ENCODE assay signal across 1 cellular context in the genomic region with DNA sequence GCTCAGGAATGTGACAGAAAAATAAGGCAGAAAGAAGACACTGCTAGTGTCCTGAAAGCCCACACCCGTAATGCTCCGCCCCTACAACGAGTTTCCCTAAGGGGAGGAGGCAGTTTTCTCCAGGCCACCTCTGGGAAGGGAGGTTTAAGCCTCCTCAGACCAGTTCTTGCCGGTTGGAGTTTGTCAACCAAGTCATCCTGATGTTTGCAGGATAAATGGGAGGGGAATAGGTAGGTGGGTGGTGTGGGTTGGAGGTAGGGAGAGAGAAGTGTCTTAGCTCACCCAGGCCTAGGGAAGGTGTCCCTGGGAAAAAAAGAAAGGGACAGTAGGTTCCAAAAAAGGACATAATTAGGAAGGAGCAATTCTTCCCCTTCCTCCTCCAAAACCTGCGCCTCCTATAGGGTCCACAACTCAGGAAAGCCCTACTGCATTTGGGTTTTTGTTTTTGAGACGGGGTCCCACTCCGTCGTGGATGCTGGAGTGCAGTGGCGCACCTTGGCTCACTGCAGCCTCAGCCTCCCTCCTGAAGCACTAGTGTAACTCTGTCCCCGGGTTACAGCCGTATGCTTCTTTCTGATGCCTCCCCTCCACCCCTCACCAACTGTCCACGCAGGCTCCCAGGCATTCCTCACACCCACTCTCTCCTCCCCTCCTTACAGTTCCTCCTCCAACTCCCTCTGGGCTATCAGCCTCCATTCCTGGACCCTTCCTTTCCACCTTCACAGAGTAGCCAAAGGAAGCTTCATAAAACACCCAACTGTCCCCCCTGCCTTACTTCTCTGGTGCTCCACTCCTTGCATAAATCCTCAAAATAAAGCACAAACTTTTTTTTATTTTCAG.
TF ChIP-seq lines count a peak whose summit lies in the region.

No MANE protein-coding gene starts in this region.

TF ChIP-seq in WTC11, 78 proteins besides CTCF, POLR2A, EP300 and RAD21:
- TF ChIP-seq ZNF423 (CRISPR knock-in tag; IDR thresholded peaks at IDR 0.05): no peak
- TF ChIP-seq, protein P1, sequence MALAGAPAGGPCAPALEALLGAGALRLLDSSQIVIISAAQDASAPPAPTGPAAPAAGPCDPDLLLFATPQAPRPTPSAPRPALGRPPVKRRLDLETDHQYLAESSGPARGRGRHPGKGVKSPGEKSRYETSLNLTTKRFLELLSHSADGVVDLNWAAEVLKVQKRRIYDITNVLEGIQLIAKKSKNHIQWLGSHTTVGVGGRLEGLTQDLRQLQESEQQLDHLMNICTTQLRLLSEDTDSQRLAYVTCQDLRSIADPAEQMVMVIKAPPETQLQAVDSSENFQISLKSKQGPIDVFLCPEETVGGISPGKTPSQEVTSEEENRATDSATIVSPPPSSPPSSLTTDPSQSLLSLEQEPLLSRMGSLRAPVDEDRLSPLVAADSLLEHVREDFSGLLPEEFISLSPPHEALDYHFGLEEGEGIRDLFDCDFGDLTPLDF (CRISPR knock-in tag; IDR thresholded peaks at IDR 0.05): no peak
- TF ChIP-seq CREB1 (CRISPR knock-in tag; IDR thresholded peaks at IDR 0.05): no peak
- TF ChIP-seq, protein P2, sequence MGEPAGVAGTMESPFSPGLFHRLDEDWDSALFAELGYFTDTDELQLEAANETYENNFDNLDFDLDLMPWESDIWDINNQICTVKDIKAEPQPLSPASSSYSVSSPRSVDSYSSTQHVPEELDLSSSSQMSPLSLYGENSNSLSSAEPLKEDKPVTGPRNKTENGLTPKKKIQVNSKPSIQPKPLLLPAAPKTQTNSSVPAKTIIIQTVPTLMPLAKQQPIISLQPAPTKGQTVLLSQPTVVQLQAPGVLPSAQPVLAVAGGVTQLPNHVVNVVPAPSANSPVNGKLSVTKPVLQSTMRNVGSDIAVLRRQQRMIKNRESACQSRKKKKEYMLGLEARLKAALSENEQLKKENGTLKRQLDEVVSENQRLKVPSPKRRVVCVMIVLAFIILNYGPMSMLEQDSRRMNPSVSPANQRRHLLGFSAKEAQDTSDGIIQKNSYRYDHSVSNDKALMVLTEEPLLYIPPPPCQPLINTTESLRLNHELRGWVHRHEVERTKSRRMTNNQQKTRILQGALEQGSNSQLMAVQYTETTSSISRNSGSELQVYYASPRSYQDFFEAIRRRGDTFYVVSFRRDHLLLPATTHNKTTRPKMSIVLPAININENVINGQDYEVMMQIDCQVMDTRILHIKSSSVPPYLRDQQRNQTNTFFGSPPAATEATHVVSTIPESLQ (CRISPR knock-in tag; IDR thresholded peaks at IDR 0.05): no peak
- TF ChIP-seq, protein P3, sequence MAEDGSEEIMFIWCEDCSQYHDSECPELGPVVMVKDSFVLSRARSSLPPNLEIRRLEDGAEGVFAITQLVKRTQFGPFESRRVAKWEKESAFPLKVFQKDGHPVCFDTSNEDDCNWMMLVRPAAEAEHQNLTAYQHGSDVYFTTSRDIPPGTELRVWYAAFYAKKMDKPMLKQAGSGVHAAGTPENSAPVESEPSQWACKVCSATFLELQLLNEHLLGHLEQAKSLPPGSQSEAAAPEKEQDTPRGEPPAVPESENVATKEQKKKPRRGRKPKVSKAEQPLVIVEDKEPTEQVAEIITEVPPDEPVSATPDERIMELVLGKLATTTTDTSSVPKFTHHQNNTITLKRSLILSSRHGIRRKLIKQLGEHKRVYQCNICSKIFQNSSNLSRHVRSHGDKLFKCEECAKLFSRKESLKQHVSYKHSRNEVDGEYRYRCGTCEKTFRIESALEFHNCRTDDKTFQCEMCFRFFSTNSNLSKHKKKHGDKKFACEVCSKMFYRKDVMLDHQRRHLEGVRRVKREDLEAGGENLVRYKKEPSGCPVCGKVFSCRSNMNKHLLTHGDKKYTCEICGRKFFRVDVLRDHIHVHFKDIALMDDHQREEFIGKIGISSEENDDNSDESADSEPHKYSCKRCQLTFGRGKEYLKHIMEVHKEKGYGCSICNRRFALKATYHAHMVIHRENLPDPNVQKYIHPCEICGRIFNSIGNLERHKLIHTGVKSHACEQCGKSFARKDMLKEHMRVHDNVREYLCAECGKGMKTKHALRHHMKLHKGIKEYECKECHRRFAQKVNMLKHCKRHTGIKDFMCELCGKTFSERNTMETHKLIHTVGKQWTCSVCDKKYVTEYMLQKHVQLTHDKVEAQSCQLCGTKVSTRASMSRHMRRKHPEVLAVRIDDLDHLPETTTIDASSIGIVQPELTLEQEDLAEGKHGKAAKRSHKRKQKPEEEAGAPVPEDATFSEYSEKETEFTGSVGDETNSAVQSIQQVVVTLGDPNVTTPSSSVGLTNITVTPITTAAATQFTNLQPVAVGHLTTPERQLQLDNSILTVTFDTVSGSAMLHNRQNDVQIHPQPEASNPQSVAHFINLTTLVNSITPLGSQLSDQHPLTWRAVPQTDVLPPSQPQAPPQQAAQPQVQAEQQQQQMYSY (CRISPR knock-in tag; IDR thresholded peaks at IDR 0.05): no peak
- TF ChIP-seq, protein P4, sequence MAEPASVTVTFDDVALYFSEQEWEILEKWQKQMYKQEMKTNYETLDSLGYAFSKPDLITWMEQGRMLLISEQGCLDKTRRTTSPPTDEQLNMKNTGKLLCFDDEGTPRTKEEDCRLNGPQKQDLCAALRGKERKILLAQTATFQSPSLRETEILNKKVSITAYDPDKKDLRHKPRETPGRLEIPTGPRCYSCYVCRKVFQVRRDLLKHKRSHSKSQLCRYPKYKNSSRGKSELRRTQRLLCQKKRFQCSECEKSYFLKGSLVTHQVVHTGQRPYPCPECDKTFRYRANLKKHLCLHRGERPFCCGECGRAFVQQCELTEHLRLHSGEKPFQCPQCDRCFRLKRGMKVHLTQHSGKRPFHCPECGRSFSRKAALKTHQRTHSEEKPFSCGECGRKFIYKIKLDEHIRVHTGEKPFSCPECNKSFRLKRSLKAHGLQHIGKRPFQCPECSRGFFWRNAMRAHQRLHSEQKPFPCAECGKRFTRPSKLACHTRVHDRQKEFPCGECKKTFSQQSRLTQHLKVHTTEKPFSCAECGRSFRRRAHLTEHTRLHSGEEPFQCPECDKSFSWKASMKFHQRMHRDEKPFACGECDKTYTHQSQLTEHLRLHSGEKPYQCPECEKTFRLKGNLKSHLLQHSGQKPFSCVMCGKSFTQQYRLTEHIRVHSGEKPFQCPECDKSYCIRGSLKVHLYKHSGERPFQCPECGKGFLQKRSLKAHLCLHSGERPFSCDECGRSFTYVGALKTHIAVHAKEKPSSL (CRISPR knock-in tag; conservative IDR thresholded peaks at IDR 0.05): no peak
- TF ChIP-seq, protein P5, sequence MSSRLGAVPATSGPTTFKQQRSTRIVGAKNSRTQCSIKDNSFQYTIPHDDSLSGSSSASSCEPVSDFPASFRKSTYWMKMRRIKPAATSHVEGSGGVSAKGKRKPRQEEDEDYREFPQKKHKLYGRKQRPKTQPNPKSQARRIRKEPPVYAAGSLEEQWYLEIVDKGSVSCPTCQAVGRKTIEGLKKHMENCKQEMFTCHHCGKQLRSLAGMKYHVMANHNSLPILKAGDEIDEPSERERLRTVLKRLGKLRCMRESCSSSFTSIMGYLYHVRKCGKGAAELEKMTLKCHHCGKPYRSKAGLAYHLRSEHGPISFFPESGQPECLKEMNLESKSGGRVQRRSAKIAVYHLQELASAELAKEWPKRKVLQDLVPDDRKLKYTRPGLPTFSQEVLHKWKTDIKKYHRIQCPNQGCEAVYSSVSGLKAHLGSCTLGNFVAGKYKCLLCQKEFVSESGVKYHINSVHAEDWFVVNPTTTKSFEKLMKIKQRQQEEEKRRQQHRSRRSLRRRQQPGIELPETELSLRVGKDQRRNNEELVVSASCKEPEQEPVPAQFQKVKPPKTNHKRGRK (CRISPR knock-in tag; IDR thresholded peaks at IDR 0.05; ENCODE audit: borderline replicate concordance): no peak
- TF ChIP-seq ZNF263 (CRISPR knock-in tag; IDR thresholded peaks at IDR 0.05; ENCODE audit: low read depth): no peak
TF ChIP-seq in WTC11: peak in this region for 0.
